10 cellular contexts compared by ENCODE assay signal in genomic region chr17:76142044-76143041, GRCh38. TPM values are rescaled to one million over a fixed set of nuclear protein-coding genes. Genes with fewer than 3 reads are reported as not detected.
A peak's percentile ranks its signal among the peaks of the same experiment; 100 is the strongest.
DNase-seq lines count a peak whose midpoint lies in the region; TF ChIP-seq lines count a peak whose summit lies in the region.
"Had no signal": no experiment of that assay in that cellular context is flagged by ENCODE, and none has a peak within 500 bp of the region (broad histone marks: within the 10 kb centered on the region; RNA-seq: fewer than 3 reads in every experiment).

No MANE protein-coding gene starts in this region.

- no peak for TF ChIP-seq POLR2A in sigmoid colon (IDR thresholded peaks at IDR 0.05)

- H3K4me1 ChIP-seq in PC-9 (replicated peaks; ENCODE audit: insufficient read depth) (peaks cover 27% of the 10 kb centered on the region), endodermal cell (ENCODE audit: control insufficient read depth, insufficient read depth, low read length) (peaks cover 20% of the 10 kb centered on the region), sigmoid colon (peaks cover 0 to 37% (median 27%) of the 10 kb centered on the region in 4 donors)

- no peaks in the 10 kb centered on the region for H3K79me2 ChIP-seq in PC-9 (ENCODE audit: low read depth)

- peaks cover 13% of the 10 kb centered on the region for H3K27me3 Mint-ChIP-seq in activated CD4-positive, alpha-beta T cell treated with anti-CD3 and anti-CD28 coated beads, Interleukin-2, amount 10 ng/mL, durations not matched to agents 24 days and 14 days
- H3K27me3 Mint-ChIP-seq in endodermal cell (ENCODE audit: insufficient read depth): peaks cover 77% of the 10 kb centered on the region

- H3K27me3 ChIP-seq in PC-9 (ENCODE audit: insufficient read depth, low read depth): no peaks in the 10 kb centered on the region
- peaks cover 63% of the 10 kb centered on the region for H3K27me3 ChIP-seq in endodermal cell (ENCODE audit: control insufficient read depth, insufficient read depth, low read length, poor library complexity, severe bottlenecking)
- H3K27me3 ChIP-seq in sigmoid colon: peaks cover 27 to 33% (median 32%) of the 10 kb centered on the region in 3 donors

- peaks cover 57% of the 10 kb centered on the region for H3K4me1 Mint-ChIP-seq in activated CD4-positive, alpha-beta T cell treated with anti-CD3 and anti-CD28 coated beads, Interleukin-2, amount 10 ng/mL, durations not matched to agents 24 days and 14 days
- peaks cover 48% of the 10 kb centered on the region for H3K4me1 Mint-ChIP-seq in endodermal cell

- H3K27ac Mint-ChIP-seq in activated CD4-positive, alpha-beta T cell treated with anti-CD3 and anti-CD28 coated beads, Interleukin-2, amount 10 ng/mL, durations not matched to agents 24 days and 14 days: peak overlapping the region; percentile 80
- H3K27ac Mint-ChIP-seq in endodermal cell: no peak overlapping the region

- H3K27ac ChIP-seq in PC-9: no peak overlapping the region
- H3K27ac ChIP-seq in endodermal cell (ENCODE audit: low read depth, low read length): no peak overlapping the region
- peak overlapping the region in 1 of 4 donors; percentile 38 for H3K27ac ChIP-seq in sigmoid colon
- H3K27ac ChIP-seq in substantia nigra (ENCODE audit: low read depth, low read length, poor library complexity, severe bottlenecking): no peak overlapping the region

- H3K9me3 Mint-ChIP-seq in activated CD4-positive, alpha-beta T cell treated with anti-CD3 and anti-CD28 coated beads, Interleukin-2, amount 10 ng/mL, durations not matched to agents 24 days and 14 days: no peaks in the 10 kb centered on the region
- H3K9me3 Mint-ChIP-seq in endodermal cell: no peaks in the 10 kb centered on the region

- H3K36me3 Mint-ChIP-seq in activated CD4-positive, alpha-beta T cell treated with anti-CD3 and anti-CD28 coated beads, Interleukin-2, amount 10 ng/mL, durations not matched to agents 24 days and 14 days (ENCODE audit: low read depth): peaks cover 4% of the 10 kb centered on the region
- H3K36me3 Mint-ChIP-seq in endodermal cell (ENCODE audit: low read depth): peaks cover 3% of the 10 kb centered on the region

- no TSS peak for BruUV-seq in PC-9 (replicated peaks; lab: Mats Ljungman, UMichigan)

- H3F3A ChIP-seq in PC-9 (ENCODE audit: insufficient read depth, low read depth): peaks cover 10% of the 10 kb centered on the region; the same call in 1 of the 2 replicates

- DNase-seq in activated CD4-positive, alpha-beta T cell treated with anti-CD3 and anti-CD28 coated beads, Interleukin-2, amount 10 ng/mL, durations not matched to agents 24 days and 14 days: peak; percentile 62
- no peak for DNase-seq in activated CD4-positive, alpha-beta T cell treated with anti-CD3 and anti-CD28 coated beads, Interleukin-2, amount 50 U/mL, for 4 hours
- DNase-seq in PC-9 (no peak), endodermal cell (peak; percentile 59), sigmoid colon (peak; percentile 40), pons (ENCODE audit: low spot score) (no peak), HK-2 (ENCODE audit: unreplicated experiment) (no peak), substantia nigra (lab: John Stamatoyannopoulos, UW) (no peak)
- DNase-seq: SIG-M5; stimulated activated naive CD4-positive, alpha-beta T cell treated with Interleukin-2 at 50 U/mL for 16 hours had no signal

- H3K4me3 Mint-ChIP-seq in activated CD4-positive, alpha-beta T cell treated with anti-CD3 and anti-CD28 coated beads, Interleukin-2, amount 10 ng/mL, durations not matched to agents 24 days and 14 days: peak overlapping the region; percentile 83
- peak overlapping the region; percentile 82 for H3K4me3 Mint-ChIP-seq in endodermal cell

- H3K36me3 ChIP-seq in PC-9 (ENCODE audit: low read depth) (no peaks in the 10 kb centered on the region), endodermal cell (ENCODE audit: control insufficient read depth, insufficient read depth, low read length) (no peaks in the 10 kb centered on the region), sigmoid colon (no peaks in the 10 kb centered on the region)

- H4K20me1 ChIP-seq in PC-9 (ENCODE audit: insufficient read depth): no peaks in the 10 kb centered on the region

- POLR2A ChIA-PET in PC-9 (lab: Charles Lee; ENCODE audit: unreplicated experiment): interaction anchor here (0.6 to 1.3 kb wide), 4 partner anchors 8 to 117 kb away, joined by 4 to 15 read pairs (median 5); no protein-coding TSS in a partner anchor

- H3K9me2 ChIP-seq in PC-9 (ENCODE audit: insufficient read depth): no peaks in the 10 kb centered on the region

- H3K4me3 ChIP-seq in PC-9: no peak overlapping the region
- peak overlapping the region; percentile 79 for H3K4me3 ChIP-seq in endodermal cell (ENCODE audit: low read length)
- H3K4me3 ChIP-seq in sigmoid colon: no peak overlapping the region

- no peak for TF ChIP-seq EP300 in sigmoid colon (IDR thresholded peaks at IDR 0.05)

- H2AFZ ChIP-seq in PC-9: no peak overlapping the region

- no peak overlapping the region for H3K9ac ChIP-seq in endodermal cell (ENCODE audit: extremely low read depth, low read length, poor library complexity, severe bottlenecking)

- peak overlapping the region; percentile 53; the same call in 1 of the 2 replicates for H3K4me2 ChIP-seq in PC-9

- no peak for TF ChIP-seq CTCF in PC-9 (conservative IDR thresholded peaks at IDR 0.05)
- no peak for TF ChIP-seq CTCF in endodermal cell (conservative IDR thresholded peaks at IDR 0.05)
- no peak for TF ChIP-seq CTCF in sigmoid colon (IDR thresholded peaks at IDR 0.05)

- CTCF ChIA-PET in PC-9 (lab: Charles Lee): interaction anchor here (0.6 to 1.3 kb wide), 4 partner anchors 16 to 137 kb away, joined by 3 to 4 read pairs (median 4); no protein-coding TSS in a partner anchor

- H3K9me3 ChIP-seq in PC-9 (ENCODE audit: insufficient read depth, low read depth): no peaks in the 10 kb centered on the region
- H3K9me3 ChIP-seq in endodermal cell (ENCODE audit: control insufficient read depth, low read length): no peaks in the 10 kb centered on the region
- H3K9me3 ChIP-seq in sigmoid colon: no peaks in the 10 kb centered on the region

- WGBS in endodermal cell (ENCODE audit: insufficient coverage in 1 of 2, insufficient read length in 1 of 2), 2 experiments: 56 to 88% methylated on average over 3 to 16 of the region's 16 CpGs
- WGBS in sigmoid colon, 2 donors: 69 to 77% methylated on average over 16 of the region's 16 CpGs

- intact Hi-C loops in activated CD4-positive, alpha-beta T cell treated with anti-CD3 and anti-CD28 coated beads, Interleukin-2, amount 10 ng/mL, durations not matched to agents 24 days and 14 days (cut with micrococcal nuclease): loop anchor here (5.0 kb wide), 2 partner anchors 40 to 135 kb away; no protein-coding TSS in a partner anchor
- intact Hi-C loops in PC-9 (cut with micrococcal nuclease; ENCODE audit: unreplicated experiment): no loop called here
- intact Hi-C loops in sigmoid colon (cut with DNase I): no loop called here

RNA-seq across cellular contexts. Expression of gene FOXJ1, which starts 1.3 kb away (rescaled TPM):
- 0.07 and 0.35 TPM in 2 replicates for total RNA-seq in activated CD4-positive, alpha-beta T cell treated with anti-CD3 and anti-CD28 coated beads, Interleukin-2, amount 10 ng/mL, durations not matched to agents 24 days and 14 days
- total RNA-seq in PC-9 (2021) (12.5 and 23.7 TPM in 2 replicates), endodermal cell (10 to 100 TPM; 17.8 to 23.6 TPM), sigmoid colon (under 1 TPM in 1 of 4 donors, not detected in 3; 0.14 TPM)
- polyA plus RNA-seq in endodermal cell (2013, experiment 1 of 2): 12.3 TPM
- polyA plus RNA-seq in endodermal cell (2013, experiment 2 of 2): 12.8 TPM
- 1 to 10 TPM in 1 of 3 donors, under 1 TPM in 2; 0.23 to 2.3 (median 0.60) TPM for polyA plus RNA-seq in sigmoid colon

RNA-seq across cellular contexts. Expression of gene EXOC7, which starts 38.8 kb away (rescaled TPM):
- 104 and 108 TPM in 2 replicates for total RNA-seq in activated CD4-positive, alpha-beta T cell treated with anti-CD3 and anti-CD28 coated beads, Interleukin-2, amount 10 ng/mL, durations not matched to agents 24 days and 14 days
- total RNA-seq in PC-9 (2021) (118 and 131 TPM in 2 replicates), endodermal cell (100 to 1,000 TPM; 159 to 187 TPM), sigmoid colon (10 to 100 TPM; 58.9 to 82.0 (median 75.3) TPM)
- polyA plus RNA-seq in endodermal cell (2013, experiment 1 of 2): 83.1 TPM
- polyA plus RNA-seq in endodermal cell (2013, experiment 2 of 2): 82.3 TPM
- 10 to 100 TPM; 36.8 to 74.4 (median 38.4) TPM for polyA plus RNA-seq in sigmoid colon

Comparison
In these comparisons a context has a peak if more than half of its experiments do, and no peak if none do; other contexts are left out.
1. DNase-seq: peak in activated CD4-positive, alpha-beta T cell treated with anti-CD3 and anti-CD28 coated beads, Interleukin-2, amount 10 ng/mL, durations not matched to agents 24 days and 14 days (single experiment), endodermal cell (single experiment) and sigmoid colon (single experiment); none in activated CD4-positive, alpha-beta T cell treated with anti-CD3 and anti-CD28 coated beads, Interleukin-2, amount 50 U/mL, for 4 hours (0 of 2), PC-9 (0 of 2), pons (single experiment), HK-2 (single experiment) and substantia nigra (0 of 49).